ENCODE assay signal across 19 cellular contexts in genomic region chr7:27138987-27139334, GRCh38. TPM values are rescaled to one million over a fixed set of nuclear protein-coding genes. Genes with fewer than 3 reads are reported as not detected.
DNase-seq lines count a peak whose midpoint lies in the region; ATAC-seq and TF ChIP-seq lines count a peak whose summit lies in the region.
"Had no signal": no experiment of that assay in that cellular context is flagged by ENCODE, and none has a peak within 500 bp of the region (broad histone marks: within the 10 kb centered on the region; RNA-seq: fewer than 3 reads in every experiment).

No MANE protein-coding gene starts in this region.

- peak overlapping the region; percentile 94 for H3K4me3 ChIP-seq in AG04450 (ENCODE audit: low read depth, low read length)
- H3K4me3 ChIP-seq in astrocyte of the spinal cord (ENCODE audit: low read depth, low read length): peak overlapping the region; percentile 65
- H3K4me3 ChIP-seq: GM12878 had no signal

- no peaks in the 10 kb centered on the region for H3K27me3 ChIP-seq in AG04450 (ENCODE audit: control insufficient read depth, insufficient read depth, low read length)

- in situ Hi-C loops in astrocyte of the spinal cord (cut with HindIII; ENCODE audit: low sequenced_read_pairs): no loop called here

- CTCF ChIA-PET in AG04450 (lab: Charles Lee): interaction anchor here (7.8 kb wide), 1 partner anchor 284 kb away, joined by 93 read pairs; no protein-coding TSS in a partner anchor

- H3K9me3 ChIP-seq in AG04450 (ENCODE audit: control insufficient read depth, insufficient read depth, low read length): no peaks in the 10 kb centered on the region; the same call in 1 of the 2 replicates
- H3K9me3 ChIP-seq: neutrophil had no signal

- no peak for TF ChIP-seq CTCF in AG04450 (IDR thresholded peaks at IDR 0.05; ENCODE audit: low read depth, low read length)
- no peak for TF ChIP-seq CTCF in astrocyte of the spinal cord (IDR thresholded peaks at IDR 0.05; ENCODE audit: low read depth, low read length)

- intact Hi-C loops in Right ventricle myocardium superior (cut with DNase I): no loop called here

- DNase-seq in AG04450 (ENCODE audit: low read depth, low spot score) (no peak), astrocyte of the spinal cord (ENCODE audit: low read depth, low spot score) (no peak), left kidney (ENCODE audit: low read depth, low spot score) (peak; percentile 78), retina (peak; percentile 60), substantia nigra (lab: John Stamatoyannopoulos, UW) (no peak), hypothalamus (lab: John Stamatoyannopoulos, UW) (no peak), DMS79 treated with DMSO at 0.1 percent for 48 hours (lab: John Stamatoyannopoulos, UW) (no peak), Right ventricle myocardium superior (no peak)
- DNase-seq: 8988T; central memory CD4-positive, alpha-beta T cell; left cardiac atrium; NCI-H187 treated with DMSO at 0.1 percent for 48 hours; NCI-H748 treated with DMSO at 0.1 percent for 48 hours; RPMI8226; T-helper 2 cell had no signal

- ATAC-seq in Right ventricle myocardium superior (ENCODE audit: poor library complexity): no peak
- ATAC-seq: activated naive CD4-positive, alpha-beta T cell treated with anti-CD3 and anti-CD28 coated beads, Interleukin-2, amount 50 U/mL, for 72 hours; GM12878; left cardiac atrium had no signal

- POLR2A ChIA-PET in AG04450 (lab: Yijun Ruan, JAX): interaction anchor here (1.2 to 4.1 kb wide), 2 partner anchors 9 to 41 kb away, joined by 3 to 23 read pairs; no protein-coding TSS in a partner anchor

- H3K27ac ChIP-seq in AG04450 (ENCODE audit: low read depth, low read length) (peak overlapping the region; percentile 86), substantia nigra (ENCODE audit: low read depth, low read length, poor library complexity, severe bottlenecking) (no peak overlapping the region)
- H3K27ac ChIP-seq: neutrophil had no signal

RNA-seq across cellular contexts. Expression of gene HOXA5, which starts 4.5 kb away (rescaled TPM):
- 48.3 and 51.0 TPM in 2 replicates for polyA plus RNA-seq in AG04450 (2011; rRNA removed)
- 37.7 and 49.7 TPM in 2 replicates for polyA minus RNA-seq in AG04450 (2011; rRNA and poly(A)+ RNA removed)
- total RNA-seq in Right ventricle myocardium superior: 0.62 TPM
- total RNA-seq: activated naive CD4-positive, alpha-beta T cell treated with anti-CD3 and anti-CD28 coated beads, Interleukin-2, amount 50 U/mL, for 72 hours had no signal

RNA-seq across cellular contexts. Expression of gene HOXA4, which starts 8.4 kb away (rescaled TPM):
- polyA plus RNA-seq in AG04450 (2011; rRNA removed): 5.4 and 5.8 TPM in 2 replicates
- 3.6 and 4.2 TPM in 2 replicates for polyA minus RNA-seq in AG04450 (2011; rRNA and poly(A)+ RNA removed)
- 0.97 TPM for total RNA-seq in Right ventricle myocardium superior
- total RNA-seq: GM12878 had no signal
- polyA plus RNA-seq: CD14-positive monocyte had no signal

RNA-seq across cellular contexts. Expression of gene HOXA6, which starts 8.6 kb away (rescaled TPM):
- 1.2 and 1.3 TPM in 2 replicates for polyA plus RNA-seq in AG04450 (2011; rRNA removed)
- 0.91 and 2.1 TPM in 2 replicates for polyA minus RNA-seq in AG04450 (2011; rRNA and poly(A)+ RNA removed)
- not detected for total RNA-seq in Right ventricle myocardium superior
- total RNA-seq: GM12878, left cardiac atrium had no signal
- polyA plus RNA-seq: CD14-positive monocyte had no signal

RNA-seq across cellular contexts. Expression of gene HOXA3, which starts 13.4 kb away (rescaled TPM):
- 1.6 and 1.9 TPM in 2 replicates for polyA plus RNA-seq in AG04450 (2011; rRNA removed)
- polyA minus RNA-seq in AG04450 (2011; rRNA and poly(A)+ RNA removed): 2.2 and 2.6 TPM in 2 replicates
- total RNA-seq in Right ventricle myocardium superior: 0.35 TPM
- total RNA-seq: activated naive CD4-positive, alpha-beta T cell treated with anti-CD3 and anti-CD28 coated beads, Interleukin-2, amount 50 U/mL, for 72 hours; GM12878 had no signal
- polyA plus RNA-seq: CD14-positive monocyte had no signal

RNA-seq across cellular contexts. Expression of gene HOXA7, which starts 17.5 kb away (rescaled TPM):
- polyA plus RNA-seq in AG04450 (2011; rRNA removed): 5.1 and 5.3 TPM in 2 replicates
- 1.7 and 2.6 TPM in 2 replicates for polyA minus RNA-seq in AG04450 (2011; rRNA and poly(A)+ RNA removed)
- not detected for total RNA-seq in Right ventricle myocardium superior
- total RNA-seq: activated naive CD4-positive, alpha-beta T cell treated with anti-CD3 and anti-CD28 coated beads, Interleukin-2, amount 50 U/mL, for 72 hours; GM12878 had no signal
- polyA plus RNA-seq: CD14-positive monocyte, GM12878 had no signal

Comparison
In these comparisons a context has a peak if more than half of its experiments do, and no peak if none do; other contexts are left out.
1. DNase-seq: peak in left kidney (single experiment) and retina (single experiment); none in AG04450 (single experiment), astrocyte of the spinal cord (single experiment), substantia nigra (0 of 49), hypothalamus (0 of 51), DMS79 treated with DMSO at 0.1 percent for 48 hours (single experiment) and Right ventricle myocardium superior (single experiment).